8 cellular contexts compared by ENCODE assay signal in genomic region chr10:49539320-49539885, GRCh38. TPM values are rescaled to one million over a fixed set of nuclear protein-coding genes. Genes with fewer than 3 reads are reported as not detected.
DNase-seq lines count a peak whose midpoint lies in the region; ATAC-seq, FAIRE-seq and TF ChIP-seq lines count a peak whose summit lies in the region.

No MANE protein-coding gene starts in this region.

- ATAC-seq in HG02981 (IDR thresholded peaks at IDR 0.05; ENCODE audit: unreplicated experiment) (peak; percentile 3), Right ventricle myocardium inferior (peak; percentile 31)
- ATAC-seq in activated naive CD4-positive, alpha-beta T cell treated with anti-CD3 and anti-CD28 coated beads, Interleukin-2, amount 50 U/mL, for 72 hours: peak; percentile 19 to 35

- intact Hi-C loops in A673 (cut with micrococcal nuclease; ENCODE audit: unreplicated experiment): no loop called here
- intact Hi-C loops in Right ventricle myocardium inferior (cut with DNase I): no loop called here

- no peaks in the 10 kb centered on the region for H3K9me3 ChIP-seq in A673 (ENCODE audit: low read depth, low read length, poor library complexity, severe bottlenecking)

- TF ChIP-seq POLR2A in GM12892 (IDR thresholded peaks at IDR 0.05; ENCODE audit: low read depth, low read length): no peak

- FAIRE-seq in GM12892 (lab: Jason Lieb, UNC): no peak

- H3K4me3 ChIP-seq in A673 (ENCODE audit: low read depth, low read length, poor library complexity, severe bottlenecking): peak overlapping the region; percentile 65

- peak; percentile 17 for DNase-seq in A673 (ENCODE audit: low spot score)
- peak; percentile 23 for DNase-seq in GM12892 (ENCODE audit: insufficient read length)
- peak; percentile 47 for DNase-seq in NOMO-1 treated with dmso at 0.1 percent for 144 hours (lab: John Stamatoyannopoulos, UW; ENCODE audit: unreplicated experiment)
- peak in 1 of 2 donors; percentile 36 for DNase-seq in activated naive CD4-positive, alpha-beta T cell treated with anti-CD3 and anti-CD28 coated beads, Interleukin-2, amount 50 U/mL, for 72 hours (ENCODE audit: low spot score in 2 of 2)
- DNase-seq in Right ventricle myocardium inferior (ENCODE audit: missing footprints): no peak
- DNase-seq in osteocyte (ENCODE audit: extremely low spot score, unreplicated experiment): no peak
- DNase-seq in mesenteric fat pad (ENCODE audit: low spot score): no peak

- H3K36me3 Mint-ChIP-seq in activated naive CD4-positive, alpha-beta T cell treated with anti-CD3 and anti-CD28 coated beads, Interleukin-2, amount 50 U/mL, for 72 hours: peaks cover 9 to 20% of the 10 kb centered on the region in 2 donors
- H3K36me3 Mint-ChIP-seq in osteocyte (ENCODE audit: unreplicated experiment): peaks cover 16% of the 10 kb centered on the region

- peak overlapping the region; percentile 98 for H3K27ac Mint-ChIP-seq in activated naive CD4-positive, alpha-beta T cell treated with anti-CD3 and anti-CD28 coated beads, Interleukin-2, amount 50 U/mL, for 72 hours
- peak overlapping the region; percentile 98 for H3K27ac Mint-ChIP-seq in osteocyte (ENCODE audit: unreplicated experiment)

- H3K27me3 Mint-ChIP-seq in osteocyte (ENCODE audit: unreplicated experiment): no peaks in the 10 kb centered on the region

- H3K36me3 ChIP-seq in A673 (ENCODE audit: insufficient read depth, low read length, poor library complexity, severe bottlenecking): no peaks in the 10 kb centered on the region

- TF ChIP-seq CTCF in A673 (conservative IDR thresholded peaks at IDR 0.05; ENCODE audit: low read depth, low read length) (no peak), osteocyte (IDR thresholded peaks at IDR 0.05) (no peak)

- no peaks in the 10 kb centered on the region for H3K27me3 ChIP-seq in A673 (replicated peaks; ENCODE audit: insufficient read depth, low read depth, low read length, poor library complexity)

- H3K4me1 ChIP-seq in A673 (ENCODE audit: insufficient read depth, low read length, poor library complexity, severe bottlenecking): no peaks in the 10 kb centered on the region

- POLR2A ChIA-PET in A673 (lab: Charles Lee; ENCODE audit: low non-redundant PET): no interaction called here

- H3K4me3 Mint-ChIP-seq in osteocyte (ENCODE audit: unreplicated experiment): peak overlapping the region; percentile 90

- H3K4me1 Mint-ChIP-seq in osteocyte (ENCODE audit: unreplicated experiment): peaks cover 45% of the 10 kb centered on the region

- no peak overlapping the region for H3K27ac ChIP-seq in A673 (ENCODE audit: low read depth, low read length, poor library complexity, severe bottlenecking)

- H3K9me3 Mint-ChIP-seq in activated naive CD4-positive, alpha-beta T cell treated with anti-CD3 and anti-CD28 coated beads, Interleukin-2, amount 50 U/mL, for 72 hours: no peaks in the 10 kb centered on the region
- peaks cover 6% of the 10 kb centered on the region for H3K9me3 Mint-ChIP-seq in osteocyte (ENCODE audit: unreplicated experiment)

- CTCF ChIA-PET in A673 (lab: Charles Lee): no interaction called here

- no TSS peak for BruUV-seq in A673 (replicated peaks; lab: Mats Ljungman, UMichigan)

RNA-seq across cellular contexts. Expression of gene ERCC6, which starts 0.5 kb away (rescaled TPM):
- total RNA-seq in A673 (2021): 11.0 and 11.4 TPM in 2 replicates
- polyA plus RNA-seq in GM12892 (2012; ENCODE audit: missing spikeins): 8.2 TPM
- total RNA-seq in activated naive CD4-positive, alpha-beta T cell treated with anti-CD3 and anti-CD28 coated beads, Interleukin-2, amount 50 U/mL, for 72 hours: 10 to 100 TPM; 31.7 to 36.2 TPM
- total RNA-seq in Right ventricle myocardium inferior: 25.0 TPM
- 184 and 187 TPM in 2 replicates for total RNA-seq in osteocyte
- 15.5 TPM for total RNA-seq in mesenteric fat pad

Comparison
In these comparisons a context has a peak if more than half of its experiments do, and no peak if none do; other contexts are left out.
1. DNase-seq: peak in A673 (single experiment), GM12892 (single experiment) and NOMO-1 treated with dmso at 0.1 percent for 144 hours (single experiment); none in Right ventricle myocardium inferior (single experiment), osteocyte (single experiment) and mesenteric fat pad (single experiment).
2. Peak in every context shown above with its lines, with median percentiles within 50 percentile points of each other: ATAC-seq.